9 cellular contexts compared by ENCODE assay signal in genomic region chr9:33524431-33524947, GRCh38. TPM values are rescaled to one million over a fixed set of nuclear protein-coding genes. Genes with fewer than 3 reads are reported as not detected.
DNase-seq lines count a peak whose midpoint lies in the region; ATAC-seq and TF ChIP-seq lines count a peak whose summit lies in the region.
"Had no signal": no experiment of that assay in that cellular context is flagged by ENCODE, and none has a peak within 500 bp of the region (broad histone marks: within the 10 kb centered on the region; RNA-seq: fewer than 3 reads in every experiment).

No MANE protein-coding gene starts in this region.

- H3K27me3 ChIP-seq in breast epithelium, result peaks cover 6 to 15% of the 10 kb centered on the region in 2 donors

- intact Hi-C loops in breast epithelium (cut with DNase I; ENCODE audit: low total_unique reads), result no loop called here

- no peaks in the 10 kb centered on the region for H3K9me3 Mint-ChIP-seq in memory B cell

- peaks cover 13% of the 10 kb centered on the region for H3K27me3 Mint-ChIP-seq in memory B cell

- H3K27ac ChIP-seq in breast epithelium, result no peak overlapping the region

- ATAC-seq in memory B cell (ENCODE audit: low read depth) (no peak), HG02571 (IDR thresholded peaks at IDR 0.05; ENCODE audit: unreplicated experiment) (no peak), HG02798 (IDR thresholded peaks at IDR 0.05; ENCODE audit: poor library complexity, unreplicated experiment) (no peak), HG03565 (IDR thresholded peaks at IDR 0.05; ENCODE audit: unreplicated experiment) (no peak)

- no peaks in the 10 kb centered on the region for H3K4me1 ChIP-seq in breast epithelium

- no peak for TF ChIP-seq POLR2A in breast epithelium (IDR thresholded peaks at IDR 0.05)

- peak overlapping the region; percentile 71 for H3K4me3 Mint-ChIP-seq in memory B cell

- no peaks in the 10 kb centered on the region for H3K9me3 ChIP-seq in breast epithelium
- H3K9me3 ChIP-seq: mucosa of descending colon had no signal

- no peaks in the 10 kb centered on the region for H3K36me3 Mint-ChIP-seq in memory B cell

- TF ChIP-seq CTCF in breast epithelium (IDR thresholded peaks at IDR 0.05), result no peak

- DNase-seq in EL (peak; percentile 24), NCI-H146 treated with DMSO at 0.1 percent for 48 hours (lab: John Stamatoyannopoulos, UW; ENCODE audit: unreplicated experiment) (peak; percentile 66), breast epithelium (ENCODE audit: low spot score in 2 of 2) (no peak), memory B cell (ENCODE audit: low spot score in 2 of 2) (no peak), Ammon's horn (ENCODE audit: low spot score) (no peak)

- H3K36me3 ChIP-seq in breast epithelium, result no peaks in the 10 kb centered on the region

- H3K27ac Mint-ChIP-seq in memory B cell, result no peak overlapping the region

- H3K4me3 ChIP-seq in breast epithelium, result peak overlapping the region; percentile 12 to 64 (median 47)
- H3K4me3 ChIP-seq: mucosa of descending colon had no signal

- H3K4me1 Mint-ChIP-seq in memory B cell, result peaks cover 4% of the 10 kb centered on the region

RNA-seq across cellular contexts. Expression of gene ANKRD18B, which starts 0.4 kb away (rescaled TPM):
- not detected for total RNA-seq in breast epithelium

RNA-seq across cellular contexts. Expression of gene NOL6, which starts 50.8 kb away (rescaled TPM):
- total RNA-seq in breast epithelium, result 10 to 100 TPM; 14.2 to 23.9 (median 22.3) TPM

Comparison
In these comparisons a context has a peak if more than half of its experiments do, and no peak if none do; other contexts are left out.
1. DNase-seq: peak in EL (single experiment) and NCI-H146 treated with DMSO at 0.1 percent for 48 hours (single experiment); none in breast epithelium (0 of 2), memory B cell (0 of 2) and Ammon's horn (single experiment).